ENCODE assay signal across 8 cellular contexts in genomic region chr3:111071257-111072015, GRCh38. TPM values are rescaled to one million over a fixed set of nuclear protein-coding genes. Genes with fewer than 3 reads are reported as not detected.
DNase-seq lines count a peak whose midpoint lies in the region; ATAC-seq and TF ChIP-seq lines count a peak whose summit lies in the region.

A gene with protein sequence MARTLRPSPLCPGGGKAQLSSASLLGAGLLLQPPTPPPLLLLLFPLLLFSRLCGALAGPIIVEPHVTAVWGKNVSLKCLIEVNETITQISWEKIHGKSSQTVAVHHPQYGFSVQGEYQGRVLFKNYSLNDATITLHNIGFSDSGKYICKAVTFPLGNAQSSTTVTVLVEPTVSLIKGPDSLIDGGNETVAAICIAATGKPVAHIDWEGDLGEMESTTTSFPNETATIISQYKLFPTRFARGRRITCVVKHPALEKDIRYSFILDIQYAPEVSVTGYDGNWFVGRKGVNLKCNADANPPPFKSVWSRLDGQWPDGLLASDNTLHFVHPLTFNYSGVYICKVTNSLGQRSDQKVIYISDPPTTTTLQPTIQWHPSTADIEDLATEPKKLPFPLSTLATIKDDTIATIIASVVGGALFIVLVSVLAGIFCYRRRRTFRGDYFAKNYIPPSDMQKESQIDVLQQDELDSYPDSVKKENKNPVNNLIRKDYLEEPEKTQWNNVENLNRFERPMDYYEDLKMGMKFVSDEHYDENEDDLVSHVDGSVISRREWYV (plus strand): TSS chr3:111071816. CDS start chr3:111072018, 202 bp downstream.

- peak within 1 kb of the TSS; percentile 97 for H3K4ac ChIP-seq in IMR-90 (ENCODE audit: low read depth, low read length)

- H3K4me3 Mint-ChIP-seq in osteocyte (ENCODE audit: unreplicated experiment), result peak within 1 kb of the TSS; percentile 97

- H3K23ac ChIP-seq in IMR-90 (ENCODE audit: low read depth, low read length), result peak within 1 kb of the TSS; percentile 94

- 0% methylated on average over 4 of the region's 77 CpGs; no CpG with 5 or more reads in 1 of the 2 experiments for WGBS in IMR-90 (ENCODE audit: extremely low coverage in 2 of 2, insufficient read length in 1 of 2), 2 experiments
- 1% methylated on average over 24 of the region's 77 CpGs for WGBS in suprapubic skin

- DNase-seq in COLO829 (ENCODE audit: low spot score) (peak; percentile 91), IMR-90 (peak; percentile 99), SW480 (ENCODE audit: low spot score) (peak; percentile 70), amniotic epithelial cell (ENCODE audit: low read depth) (peak; percentile 99), cardiac muscle cell (ENCODE audit: low read depth in 1 of 2, low spot score in 1 of 2) (peak; percentile 96 to 99), osteocyte (ENCODE audit: extremely low spot score, unreplicated experiment) (peak; percentile 97), suprapubic skin (ENCODE audit: low spot score in 2 of 2) (peak; percentile 95 to 96)

- no peaks in the 10 kb centered on the region; the same call in 1 of the 2 replicates for H3K4me1 ChIP-seq in IMR-90 (ENCODE audit: control insufficient read depth, insufficient read depth, low read length)
- H3K4me1 ChIP-seq in cardiac muscle cell (ENCODE audit: low read depth), result peaks cover 28% of the 10 kb centered on the region
- H3K4me1 ChIP-seq in suprapubic skin, result peaks cover 34% of the 10 kb centered on the region

- H3K27me3 ChIP-seq in IMR-90 (ENCODE audit: control insufficient read depth, insufficient read depth, low read length), result no peaks in the 10 kb centered on the region
- no peaks in the 10 kb centered on the region for H3K27me3 ChIP-seq in cardiac muscle cell
- H3K27me3 ChIP-seq in suprapubic skin, result peaks cover 13% of the 10 kb centered on the region

- H2AK5ac ChIP-seq in IMR-90 (ENCODE audit: low read depth, low read length), result peak within 1 kb of the TSS; percentile 81

- peak within 1 kb of the TSS; percentile 87 for H3K18ac ChIP-seq in IMR-90 (ENCODE audit: low read depth, low read length)

- H2BK120ac ChIP-seq in IMR-90 (ENCODE audit: low read depth, low read length), result peak within 1 kb of the TSS; percentile 89

- H3K4me3 ChIP-seq in IMR-90 (ENCODE audit: insufficient read depth, low read depth, low read length), result peak within 1 kb of the TSS; percentile 98
- H3K4me3 ChIP-seq in cardiac muscle cell, result peak within 1 kb of the TSS; percentile 69
- peak within 1 kb of the TSS; percentile 85 for H3K4me3 ChIP-seq in suprapubic skin

- H4K5ac ChIP-seq in IMR-90 (ENCODE audit: low read depth, low read length), result peak within 1 kb of the TSS; percentile 79

- TF ChIP-seq CTCF in IMR-90 (conservative IDR thresholded peaks at IDR 0.05; ENCODE audit: low read depth, low read length) (no peak), cardiac muscle cell (IDR thresholded peaks at IDR 0.05; ENCODE audit: low read depth, low read length) (no peak), osteocyte (IDR thresholded peaks at IDR 0.05) (no peak), suprapubic skin (IDR thresholded peaks at IDR 0.05) (no peak)

- H3K36me3 Mint-ChIP-seq in osteocyte (ENCODE audit: unreplicated experiment), result peaks cover 2% of the 10 kb centered on the region

- H4K91ac ChIP-seq in IMR-90 (ENCODE audit: insufficient read depth, low read depth, low read length), result peak within 1 kb of the TSS; percentile 97

- POLR2A ChIA-PET in IMR-90 (lab: Charles Lee; ENCODE audit: unreplicated experiment), result interaction anchor here (0.6 to 1.0 kb wide), 3 partner anchors 117 to 659 kb away, joined by 3 to 5 read pairs (median 4); no protein-coding TSS in a partner anchor

- peaks cover 40% of the 10 kb centered on the region for H3K4me1 Mint-ChIP-seq in osteocyte (ENCODE audit: unreplicated experiment)

- H3K27ac ChIP-seq in IMR-90 (ENCODE audit: insufficient read depth, low read length), result peak within 1 kb of the TSS; percentile 99
- peak within 1 kb of the TSS; percentile 91 for H3K27ac ChIP-seq in cardiac muscle cell
- peak within 1 kb of the TSS; percentile 88 for H3K27ac ChIP-seq in suprapubic skin

- no peaks in the 10 kb centered on the region for H3K9me3 Mint-ChIP-seq in osteocyte (ENCODE audit: unreplicated experiment)

- H3K79me1 ChIP-seq in IMR-90 (ENCODE audit: low read depth in 1 of 2, low read length in 2 of 2), result peaks cover 0 to 18% of the 10 kb centered on the region in 2 experiments; a peak in 3 of 4 replicates

- peak within 1 kb of the TSS; percentile 93 for H3K4me2 ChIP-seq in IMR-90 (ENCODE audit: low read depth, low read length)

- H3K56ac ChIP-seq in IMR-90 (ENCODE audit: extremely low read depth, insufficient read depth, low read length), result peak within 1 kb of the TSS; percentile 98

- H4K20me1 ChIP-seq in IMR-90 (ENCODE audit: insufficient read depth, low read length), result peaks cover 32% of the 10 kb centered on the region

- TF ChIP-seq RAD21 in IMR-90 (IDR thresholded peaks at IDR 0.05; ENCODE audit: low read length), result 0 out of 2 replicates have a peak, but pooled peaks have one; percentile 6

- CTCF ChIA-PET in IMR-90 (lab: Yijun Ruan, JAX), result no interaction called here

- intact Hi-C loops in IMR-90 (cut with micrococcal nuclease), result loop anchor here (1.0 to 10.0 kb wide), 14 partner anchors 257 to 1794 kb away; no protein-coding TSS in a partner anchor

- peak within 1 kb of the TSS; percentile 95 for H3K27ac Mint-ChIP-seq in osteocyte (ENCODE audit: unreplicated experiment)

- peak within 1 kb of the TSS; percentile 16; the same call in 1 of the 3 replicates for H2BK15ac ChIP-seq in IMR-90 (ENCODE audit: low read depth, low read length)

- H3K14ac ChIP-seq in IMR-90 (replicated peaks; ENCODE audit: low read depth, low read length), result peak within 1 kb of the TSS; percentile 99

- H3K9ac ChIP-seq in IMR-90 (ENCODE audit: low read depth, low read length), result peak within 1 kb of the TSS; percentile 99

- H3K9me1 ChIP-seq in IMR-90 (ENCODE audit: insufficient read depth, low read length), result no peaks in the 10 kb centered on the region

- H2AFZ ChIP-seq in IMR-90 (replicated peaks; ENCODE audit: low read length, poor library complexity), result peak within 1 kb of the TSS; percentile 95

- ATAC-seq in GM21423 (IDR thresholded peaks at IDR 0.05; ENCODE audit: unreplicated experiment) (peak; percentile 83), IMR-90 (ENCODE audit: low read depth) (peak; percentile 90)

- dilution Hi-C loops in IMR-90 (cut with HindIII; ENCODE audit: low sequenced_read_pairs, unreplicated experiment), result no loop called here

- H3K9me3 ChIP-seq in IMR-90 (ENCODE audit: control insufficient read depth, insufficient read depth, low read length), result no peaks in the 10 kb centered on the region
- no peaks in the 10 kb centered on the region for H3K9me3 ChIP-seq in cardiac muscle cell (ENCODE audit: low read depth)
- H3K9me3 ChIP-seq in suprapubic skin, result no peaks in the 10 kb centered on the region

- in situ Hi-C loops in IMR-90 (cut with MboI; ENCODE audit: low sequenced_read_pairs), result loop anchor here (10.0 kb wide), 1 partner anchor 1537 kb away; no protein-coding TSS in a partner anchor

- H4K8ac ChIP-seq in IMR-90 (ENCODE audit: low read depth in 2 of 2, low read length in 2 of 2), result peak within 1 kb of the TSS; percentile 87 to 92

- TF ChIP-seq POLR2A in IMR-90 (IDR thresholded peaks at IDR 0.05; ENCODE audit: low read depth, low read length) (peak; percentile 72), suprapubic skin (IDR thresholded peaks at IDR 0.05) (no peak)

- peak within 1 kb of the TSS; percentile 93 for H2AK9ac ChIP-seq in IMR-90 (replicated peaks; ENCODE audit: low read depth, low read length, poor library complexity)

- no peaks in the 10 kb centered on the region for H3K27me3 Mint-ChIP-seq in osteocyte (ENCODE audit: unreplicated experiment)

- no peak for TF ChIP-seq EP300 in suprapubic skin (IDR thresholded peaks at IDR 0.05)

- peak within 1 kb of the TSS; percentile 96 for H2BK5ac ChIP-seq in IMR-90 (ENCODE audit: low read depth, low read length, poor library complexity, severe bottlenecking)

- BruUV-seq in IMR-90 (replicated peaks; lab: Mats Ljungman, UMichigan), result no TSS peak

- 0 out of 2 replicates have a peak within 1 kb of the TSS, but pooled peaks have one; percentile 54 for H2BK20ac ChIP-seq in IMR-90 (ENCODE audit: low read depth, low read length)

- H3K36me3 ChIP-seq in IMR-90 (ENCODE audit: control insufficient read depth, insufficient read depth, low read length) (no peaks in the 10 kb centered on the region; the same call in 1 of the 2 replicates), cardiac muscle cell (no peaks in the 10 kb centered on the region), suprapubic skin (no peaks in the 10 kb centered on the region)

TF ChIP-seq in IMR-90, 13 proteins besides CTCF, POLR2A, EP300 and RAD21 (continues in another document):
- TF ChIP-seq ELK1 (IDR thresholded peaks at IDR 0.05; ENCODE audit: borderline replicate concordance, low read depth, low read length), result no peak
- peak; percentile 95 for TF ChIP-seq MAZ (IDR thresholded peaks at IDR 0.05; ENCODE audit: borderline replicate concordance, low read depth, low read length)
- TF ChIP-seq SMC3 (IDR thresholded peaks at IDR 0.05; ENCODE audit: low read depth, low read length), result no peak
- no peak for TF ChIP-seq RFX5 (IDR thresholded peaks at IDR 0.05; ENCODE audit: low read depth, low read length)
- TF ChIP-seq FOS (IDR thresholded peaks at IDR 0.05; ENCODE audit: low read depth, low read length), result no peak
- TF ChIP-seq RCOR1 (IDR thresholded peaks at IDR 0.05; ENCODE audit: insufficient replicate concordance, low read length), result no peak
- no peak for TF ChIP-seq MAFK (IDR thresholded peaks at IDR 0.05; ENCODE audit: low read depth, low read length)
- peak; percentile 98; the same call in 1 of the 2 replicates for TF ChIP-seq CHD1 (IDR thresholded peaks at IDR 0.05; ENCODE audit: low read depth, low read length)
- peak; percentile 93 for TF ChIP-seq BHLHE40 (IDR thresholded peaks at IDR 0.05; ENCODE audit: low read depth, low read length)
- TF ChIP-seq MXI1 (IDR thresholded peaks at IDR 0.05; ENCODE audit: borderline replicate concordance, low read depth, low read length), result peak; percentile 17; the same call in 1 of the 2 replicates

RNA-seq across cellular contexts. Expression of the gene that starts here (rescaled TPM):
- total RNA-seq in IMR-90 (2012; rRNA removed), result 155 and 182 TPM in 2 replicates
- 31.4 and 34.7 TPM in 2 replicates for polyA plus RNA-seq in IMR-90 (2012; rRNA removed)
- 6.9 and 7.8 TPM in 2 replicates for polyA plus RNA-seq in IMR-90 (2012; cell fraction: cytosol; rRNA removed)
- 4.0 and 17.1 TPM in 2 replicates for polyA plus RNA-seq in IMR-90 (2012; cell fraction: nucleus; rRNA removed; ENCODE audit: low replicate concordance)
- 18.2 and 22.8 TPM in 2 replicates for total RNA-seq in cardiac muscle cell
- 16.1 and 22.8 TPM in 2 replicates for polyA plus RNA-seq in cardiac muscle cell
- total RNA-seq in osteocyte, result 70.8 and 75.5 TPM in 2 replicates
- 10 to 100 TPM in 2 of 4 donors, 1 to 10 TPM in 2; 4.7 to 11.9 (median 7.6) TPM for total RNA-seq in suprapubic skin

Comparison
In these comparisons a context has a peak if more than half of its experiments do, and no peak if none do; other contexts are left out.
1. Peak in every context shown above with its lines: DNase-seq, ATAC-seq, H3K4me3 ChIP-seq and H3K27ac ChIP-seq.